Comparison of ENCODE assay signal across 10 cellular contexts in genomic region chr7:100642534-100642907, GRCh38. TPM values are rescaled to one million over a fixed set of nuclear protein-coding genes. Genes with fewer than 3 reads are reported as not detected.
DNase-seq lines count a peak whose midpoint lies in the region; ATAC-seq and TF ChIP-seq lines count a peak whose summit lies in the region.
"Had no signal": no experiment of that assay in that cellular context is flagged by ENCODE, and none has a peak within 500 bp of the region (broad histone marks: within the 10 kb centered on the region; RNA-seq: fewer than 3 reads in every experiment).

No MANE protein-coding gene starts in this region.

- 0 out of 2 replicates have a peak, but pooled peaks cover 8% of the 10 kb centered on the region for H3K27me3 ChIP-seq in OCI-LY1 (ENCODE audit: insufficient read depth, low read length)

- no peaks in the 10 kb centered on the region for H4K20me1 ChIP-seq in OCI-LY1 (ENCODE audit: insufficient read depth, low read length)

- H3K4me1 Mint-ChIP-seq in activated CD4-positive, alpha-beta T cell treated with anti-CD3 and anti-CD28 coated beads, Interleukin-2, amount 10 ng/mL, durations not matched to agents 7 days and 5 days, result no peaks in the 10 kb centered on the region
- no peaks in the 10 kb centered on the region for H3K4me1 Mint-ChIP-seq in activated naive CD8-positive, alpha-beta T cell treated with anti-CD3 and anti-CD28 coated beads, Interleukin-2, amount 50 U/mL, for 24 hours
- no peaks in the 10 kb centered on the region for H3K4me1 Mint-ChIP-seq in stimulated activated effector memory CD8-positive, alpha-beta T cell treated with anti-CD3 and anti-CD28 coated beads, Interleukin-12 subunit alpha, Interleukin-12 subunit beta, amount 100 ng/mL, for 72 hours

- H3K9me2 ChIP-seq in OCI-LY1 (ENCODE audit: low read depth, low read length), result no peaks in the 10 kb centered on the region

- no peak overlapping the region for H2AFZ ChIP-seq in OCI-LY1 (ENCODE audit: low read length)

- ATAC-seq in activated naive CD8-positive, alpha-beta T cell treated with anti-CD3 and anti-CD28 coated beads, Interleukin-2, amount 50 U/mL, for 24 hours, result peak; percentile 59
- ATAC-seq in stimulated activated effector memory CD8-positive, alpha-beta T cell treated with anti-CD3 and anti-CD28 coated beads, Interleukin-12 subunit alpha, Interleukin-12 subunit beta, amount 100 ng/mL, for 72 hours, result peak; percentile 71
- ATAC-seq in GM21528 (IDR thresholded peaks at IDR 0.05; ENCODE audit: low FRiP score, unreplicated experiment), result no peak

- no peaks in the 10 kb centered on the region for H3K36me3 Mint-ChIP-seq in activated CD4-positive, alpha-beta T cell treated with anti-CD3 and anti-CD28 coated beads, Interleukin-2, amount 10 ng/mL, durations not matched to agents 7 days and 5 days (ENCODE audit: low read depth)
- H3K36me3 Mint-ChIP-seq in activated naive CD8-positive, alpha-beta T cell treated with anti-CD3 and anti-CD28 coated beads, Interleukin-2, amount 50 U/mL, for 24 hours (ENCODE audit: low read depth), result no peaks in the 10 kb centered on the region
- peaks cover 5% of the 10 kb centered on the region for H3K36me3 Mint-ChIP-seq in stimulated activated effector memory CD8-positive, alpha-beta T cell treated with anti-CD3 and anti-CD28 coated beads, Interleukin-12 subunit alpha, Interleukin-12 subunit beta, amount 100 ng/mL, for 72 hours

- H3K9ac ChIP-seq in OCI-LY1 (ENCODE audit: low read length), result no peak overlapping the region

- no peak for TF ChIP-seq CTCF in OCI-LY1 (IDR thresholded peaks at IDR 0.05; ENCODE audit: low read length)

- CTCF ChIA-PET in activated CD4-positive, alpha-beta T cell treated with anti-CD3 and anti-CD28 coated beads, Interleukin-2, amount 10 ng/mL, durations not matched to agents 7 days and 5 days (lab: Charles Lee), result interaction anchor here (1.0 to 1.2 kb wide), 2 partner anchors 8 to 12 kb away, joined by 3 to 4 read pairs; no protein-coding TSS in a partner anchor

- H3K9me3 ChIP-seq in OCI-LY1 (ENCODE audit: low read length), result no peaks in the 10 kb centered on the region

- H3K4me2 ChIP-seq in OCI-LY1 (ENCODE audit: low read length), result peak overlapping the region; percentile 25

- no peaks in the 10 kb centered on the region for H3F3A ChIP-seq in OCI-LY1 (ENCODE audit: insufficient read depth, low read length)

- peak; percentile 34 for DNase-seq in activated CD4-positive, alpha-beta T cell treated with anti-CD3 and anti-CD28 coated beads, Interleukin-2, amount 10 ng/mL, durations not matched to agents 7 days and 5 days
- no peak for DNase-seq in activated CD4-positive, alpha-beta T cell treated with anti-CD3 and anti-CD28 coated beads, Interleukin-2, amount 50 U/mL, for 4 hours
- peak; percentile 39 for DNase-seq in activated naive CD8-positive, alpha-beta T cell treated with anti-CD3 and anti-CD28 coated beads, Interleukin-2, amount 50 U/mL, for 24 hours
- no peak for DNase-seq in stimulated activated effector memory CD8-positive, alpha-beta T cell treated with anti-CD3 and anti-CD28 coated beads, Interleukin-12 subunit alpha, Interleukin-12 subunit beta, amount 100 ng/mL, for 72 hours (ENCODE audit: low spot score in 2 of 2)
- no peak for DNase-seq in NCI-H1694 treated with DMSO at 0.1 percent for 48 hours (lab: John Stamatoyannopoulos, UW)
- DNase-seq in NCI-H748 (lab: John Stamatoyannopoulos, UW; ENCODE audit: unreplicated experiment), result no peak
- DNase-seq: effector CD4-positive, alpha-beta T cell had no signal

- H3K9me3 Mint-ChIP-seq in activated CD4-positive, alpha-beta T cell treated with anti-CD3 and anti-CD28 coated beads, Interleukin-2, amount 10 ng/mL, durations not matched to agents 7 days and 5 days, result no peaks in the 10 kb centered on the region
- H3K9me3 Mint-ChIP-seq in activated naive CD8-positive, alpha-beta T cell treated with anti-CD3 and anti-CD28 coated beads, Interleukin-2, amount 50 U/mL, for 24 hours, result no peaks in the 10 kb centered on the region
- no peaks in the 10 kb centered on the region for H3K9me3 Mint-ChIP-seq in stimulated activated effector memory CD8-positive, alpha-beta T cell treated with anti-CD3 and anti-CD28 coated beads, Interleukin-12 subunit alpha, Interleukin-12 subunit beta, amount 100 ng/mL, for 72 hours
- H3K9me3 Mint-ChIP-seq: stimulated activated naive CD8-positive, alpha-beta T cell treated with anti-CD3 and anti-CD28 coated beads, Interleukin-15, Interleukin-2, amounts not matched to agents 100 ng/mL and 50 ng/mL, for 24 hours had no signal

- no peak overlapping the region for H3K27ac Mint-ChIP-seq in activated CD4-positive, alpha-beta T cell treated with anti-CD3 and anti-CD28 coated beads, Interleukin-2, amount 10 ng/mL, durations not matched to agents 7 days and 5 days
- H3K27ac Mint-ChIP-seq in activated naive CD8-positive, alpha-beta T cell treated with anti-CD3 and anti-CD28 coated beads, Interleukin-2, amount 50 U/mL, for 24 hours, result no peak overlapping the region
- no peak overlapping the region for H3K27ac Mint-ChIP-seq in stimulated activated effector memory CD8-positive, alpha-beta T cell treated with anti-CD3 and anti-CD28 coated beads, Interleukin-12 subunit alpha, Interleukin-12 subunit beta, amount 100 ng/mL, for 72 hours
- H3K27ac Mint-ChIP-seq: stimulated activated naive CD8-positive, alpha-beta T cell treated with anti-CD3 and anti-CD28 coated beads, Interleukin-15, Interleukin-2, amounts not matched to agents 100 ng/mL and 50 ng/mL, for 24 hours had no signal

- peaks cover 10% of the 10 kb centered on the region for H3K4me1 ChIP-seq in OCI-LY1 (ENCODE audit: insufficient read depth, low read length, severe bottlenecking)

- no peak overlapping the region for H3K27ac ChIP-seq in OCI-LY1 (ENCODE audit: low read depth, low read length, poor library complexity, severe bottlenecking)

- POLR2A ChIA-PET in activated CD4-positive, alpha-beta T cell treated with anti-CD3 and anti-CD28 coated beads, Interleukin-2, amount 10 ng/mL, durations not matched to agents 7 days and 5 days (lab: Charles Lee), result no interaction called here

- no peak overlapping the region for H3K4me3 Mint-ChIP-seq in activated CD4-positive, alpha-beta T cell treated with anti-CD3 and anti-CD28 coated beads, Interleukin-2, amount 10 ng/mL, durations not matched to agents 7 days and 5 days
- H3K4me3 Mint-ChIP-seq in activated naive CD8-positive, alpha-beta T cell treated with anti-CD3 and anti-CD28 coated beads, Interleukin-2, amount 50 U/mL, for 24 hours, result no peak overlapping the region
- no peak overlapping the region for H3K4me3 Mint-ChIP-seq in stimulated activated effector memory CD8-positive, alpha-beta T cell treated with anti-CD3 and anti-CD28 coated beads, Interleukin-12 subunit alpha, Interleukin-12 subunit beta, amount 100 ng/mL, for 72 hours
- H3K4me3 Mint-ChIP-seq: stimulated activated naive CD8-positive, alpha-beta T cell treated with anti-CD3 and anti-CD28 coated beads, Interleukin-15, Interleukin-2, amounts not matched to agents 100 ng/mL and 50 ng/mL, for 24 hours had no signal

- no peaks in the 10 kb centered on the region for H3K36me3 ChIP-seq in OCI-LY1 (ENCODE audit: insufficient read depth, low read length)

- H3K79me2 ChIP-seq in OCI-LY1 (ENCODE audit: insufficient read depth, low read length), result no peaks in the 10 kb centered on the region

- no peak overlapping the region for H3K4me3 ChIP-seq in OCI-LY1 (ENCODE audit: low read depth, low read length, poor library complexity, severe bottlenecking)

- no peaks in the 10 kb centered on the region for H3K27me3 Mint-ChIP-seq in activated CD4-positive, alpha-beta T cell treated with anti-CD3 and anti-CD28 coated beads, Interleukin-2, amount 10 ng/mL, durations not matched to agents 7 days and 5 days
- peaks cover 5% of the 10 kb centered on the region for H3K27me3 Mint-ChIP-seq in activated naive CD8-positive, alpha-beta T cell treated with anti-CD3 and anti-CD28 coated beads, Interleukin-2, amount 50 U/mL, for 24 hours

RNA-seq across cellular contexts. Expression of gene TFR2, which starts 1.2 kb away (rescaled TPM):
- 1 to 10 TPM; 7.3 to 9.8 TPM for total RNA-seq in activated CD4-positive, alpha-beta T cell treated with anti-CD3 and anti-CD28 coated beads, Interleukin-2, amount 10 ng/mL, durations not matched to agents 7 days and 5 days

RNA-seq across cellular contexts. Expression of gene ACTL6B, which starts 13.7 kb away (rescaled TPM):
- total RNA-seq in activated CD4-positive, alpha-beta T cell treated with anti-CD3 and anti-CD28 coated beads, Interleukin-2, amount 10 ng/mL, durations not matched to agents 7 days and 5 days, result not detected

RNA-seq across cellular contexts. Expression of gene MOSPD3, which starts 30.2 kb away (rescaled TPM):
- total RNA-seq in activated CD4-positive, alpha-beta T cell treated with anti-CD3 and anti-CD28 coated beads, Interleukin-2, amount 10 ng/mL, durations not matched to agents 7 days and 5 days, result 10 to 100 TPM; 59.7 to 66.7 TPM

RNA-seq across cellular contexts. Expression of gene GNB2, which starts 31.0 kb away (rescaled TPM):
- 100 to 1,000 TPM; 238 to 249 TPM for total RNA-seq in activated CD4-positive, alpha-beta T cell treated with anti-CD3 and anti-CD28 coated beads, Interleukin-2, amount 10 ng/mL, durations not matched to agents 7 days and 5 days

RNA-seq across cellular contexts. Expression of gene PCOLCE, which starts 40.4 kb away (rescaled TPM):
- total RNA-seq in activated CD4-positive, alpha-beta T cell treated with anti-CD3 and anti-CD28 coated beads, Interleukin-2, amount 10 ng/mL, durations not matched to agents 7 days and 5 days, result 10 to 100 TPM; 17.3 to 18.3 TPM

Comparison
In these comparisons a context has a peak if more than half of its experiments do, and no peak if none do; other contexts are left out.
1. DNase-seq: peak in activated CD4-positive, alpha-beta T cell treated with anti-CD3 and anti-CD28 coated beads, Interleukin-2, amount 10 ng/mL, durations not matched to agents 7 days and 5 days (single experiment) and activated naive CD8-positive, alpha-beta T cell treated with anti-CD3 and anti-CD28 coated beads, Interleukin-2, amount 50 U/mL, for 24 hours (single experiment); none in activated CD4-positive, alpha-beta T cell treated with anti-CD3 and anti-CD28 coated beads, Interleukin-2, amount 50 U/mL, for 4 hours (0 of 2), stimulated activated effector memory CD8-positive, alpha-beta T cell treated with anti-CD3 and anti-CD28 coated beads, Interleukin-12 subunit alpha, Interleukin-12 subunit beta, amount 100 ng/mL, for 72 hours (0 of 2), NCI-H1694 treated with DMSO at 0.1 percent for 48 hours (single experiment) and NCI-H748 (single experiment).